31 cellular contexts compared by ENCODE assay signal in genomic region chr14:40760703-40761102, GRCh38.
"Had no signal": no experiment of that assay in that cellular context is flagged by ENCODE, and none has a peak within 500 bp of the region (broad histone marks: within the 10 kb centered on the region; RNA-seq: fewer than 3 reads in every experiment).

No MANE protein-coding gene starts in this region.

- H3K27ac ChIP-seq: adrenal gland, body of pancreas, brain microvascular endothelial cell, breast epithelium, VCaP had no signal

- H3K27me3 ChIP-seq: adrenal gland, body of pancreas, brain microvascular endothelial cell, breast epithelium had no signal

- H3K4me1 ChIP-seq: adrenal gland, body of pancreas, breast epithelium had no signal

- ATAC-seq: activated CD8-positive, alpha-beta T cell treated with anti-CD3 and anti-CD28 coated beads for 36 hours; activated naive CD4-positive, alpha-beta T cell treated with anti-CD3 and anti-CD28 coated beads, Interleukin-2, amount 50 U/mL, for 72 hours; activated T-cell treated with anti-CD3 and anti-CD28 coated beads, Interleukin-2, amount 50 U/mL, for 4 hours; activated T-cell treated with anti-CD3 and anti-CD28 coated beads, Interleukin-2, amount 50 U/mL, for 72 hours; activated T-helper 17 cell treated with anti-CD3 and anti-CD28 coated beads, Interleukin-2, amount 50 U/mL, for 72 hours; body of pancreas had no signal

- H3K4me3 ChIP-seq: adrenal gland, body of pancreas, breast epithelium had no signal

- H3K36me3 ChIP-seq: adrenal gland, brain microvascular endothelial cell, breast epithelium had no signal

- DNase-seq: activated B cell treated with CpG ODN at 0.5 μM for 24 hours; activated CD4-positive, alpha-beta memory T cell treated with anti-CD3 and anti-CD28 coated beads for 36 hours; activated CD4-positive, alpha-beta T cell treated with anti-CD3 and anti-CD28 coated beads for 4 hours; activated CD4-positive, alpha-beta T cell treated with anti-CD3 and anti-CD28 coated beads, Interleukin-2, amount 10 ng/mL, durations not matched to agents 24 days and 14 days; activated CD4-positive, alpha-beta T cell treated with anti-CD3 and anti-CD28 coated beads, Interleukin-2, amount 50 U/mL, for 1 hour; activated CD4-positive, alpha-beta T cell treated with anti-CD3 and anti-CD28 coated beads, Interleukin-2, amount 50 U/mL, for 4 hours; activated CD4-positive, CD25-positive, alpha-beta regulatory T cell treated with anti-CD3 and anti-CD28 coated beads, Interleukin-2, amount 50 U/mL, for 72 hours; activated CD8-positive, alpha-beta memory T cell treated with anti-CD3 and anti-CD28 coated beads, Interleukin-2, amount 50 U/mL, for 4 hours; activated CD8-positive, alpha-beta T cell treated with anti-CD3 and anti-CD28 coated beads for 36 hours; activated effector memory CD4-positive, alpha-beta T cell treated with anti-CD3 and anti-CD28 coated beads, Interleukin-2, amount 50 U/mL, for 16 hours; activated gamma-delta T cell treated with Interleukin-2 at 50 U/mL for 16 hours; activated naive CD4-positive, alpha-beta T cell; activated naive CD4-positive, alpha-beta T cell treated with anti-CD3 and anti-CD28 coated beads for 36 hours; activated naive CD4-positive, alpha-beta T cell treated with anti-CD3 and anti-CD28 coated beads, Interleukin-2, amount 50 U/mL, for 16 hours; activated naive CD8-positive, alpha-beta T cell treated with anti-CD3 and anti-CD28 coated beads for 36 hours; activated T-cell treated with anti-CD3 and anti-CD28 coated beads for 4 hours; activated T-cell treated with anti-CD3 and anti-CD28 coated beads, Interleukin-2, amount 50 U/mL, for 1 hour; activated T-cell treated with anti-CD3 and anti-CD28 coated beads, Interleukin-2, amount 50 U/mL, for 4 hours; activated T-cell treated with anti-CD3 and anti-CD28 coated beads, Interleukin-2, amount 50 U/mL, for 72 hours; adrenal gland; amniotic stem cell; aorta; body of pancreas; brain microvascular endothelial cell; central memory CD4-positive, alpha-beta T cell; T-helper 2 cell; T-helper 9 cell had no signal

- H3K9me3 ChIP-seq: adrenal gland, body of pancreas had no signal
